Comparison of ENCODE assay signal across 8 cellular contexts in the genomic region with DNA sequence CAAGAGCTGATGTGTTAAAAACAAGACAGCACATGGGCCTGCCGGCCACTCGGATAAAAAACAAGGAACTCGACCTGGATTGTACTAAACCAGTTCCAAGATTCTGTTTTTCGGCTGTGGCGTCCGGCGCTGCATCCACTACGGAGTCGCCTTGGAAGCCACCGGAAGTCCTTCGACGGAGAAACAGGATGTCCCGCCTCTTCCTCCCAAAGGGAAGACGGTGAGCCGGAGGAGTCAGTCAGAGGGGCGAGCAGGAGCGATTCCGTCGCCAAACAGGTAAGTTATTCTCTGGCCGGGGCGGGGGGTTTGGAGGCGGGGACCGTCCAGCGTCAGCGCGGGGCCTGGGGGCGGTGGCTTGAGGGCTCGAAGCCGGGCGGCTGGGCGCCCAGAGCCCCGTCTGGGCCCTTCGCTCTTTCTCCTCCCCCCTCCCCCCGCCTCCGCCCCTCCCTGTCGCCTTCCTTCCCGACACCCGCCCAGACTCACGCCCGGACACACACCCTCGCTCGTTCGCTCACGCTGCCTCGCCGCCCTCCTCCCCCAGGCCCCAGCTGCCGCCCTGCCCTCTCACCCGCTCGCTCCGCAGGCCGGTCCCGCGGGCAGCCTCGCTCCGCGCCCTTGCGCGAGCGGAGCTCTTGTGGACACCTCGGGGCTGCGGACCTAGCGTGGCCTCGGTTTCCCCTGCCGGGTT. TPM values are rescaled to one million over a fixed set of nuclear protein-coding genes. Genes with fewer than 3 reads are reported as not detected.
A peak's percentile ranks its signal among the peaks of the same experiment; 100 is the strongest.
DNase-seq lines count a peak whose midpoint lies in the region; ATAC-seq and TF ChIP-seq lines count a peak whose summit lies in the region.

A gene with protein sequence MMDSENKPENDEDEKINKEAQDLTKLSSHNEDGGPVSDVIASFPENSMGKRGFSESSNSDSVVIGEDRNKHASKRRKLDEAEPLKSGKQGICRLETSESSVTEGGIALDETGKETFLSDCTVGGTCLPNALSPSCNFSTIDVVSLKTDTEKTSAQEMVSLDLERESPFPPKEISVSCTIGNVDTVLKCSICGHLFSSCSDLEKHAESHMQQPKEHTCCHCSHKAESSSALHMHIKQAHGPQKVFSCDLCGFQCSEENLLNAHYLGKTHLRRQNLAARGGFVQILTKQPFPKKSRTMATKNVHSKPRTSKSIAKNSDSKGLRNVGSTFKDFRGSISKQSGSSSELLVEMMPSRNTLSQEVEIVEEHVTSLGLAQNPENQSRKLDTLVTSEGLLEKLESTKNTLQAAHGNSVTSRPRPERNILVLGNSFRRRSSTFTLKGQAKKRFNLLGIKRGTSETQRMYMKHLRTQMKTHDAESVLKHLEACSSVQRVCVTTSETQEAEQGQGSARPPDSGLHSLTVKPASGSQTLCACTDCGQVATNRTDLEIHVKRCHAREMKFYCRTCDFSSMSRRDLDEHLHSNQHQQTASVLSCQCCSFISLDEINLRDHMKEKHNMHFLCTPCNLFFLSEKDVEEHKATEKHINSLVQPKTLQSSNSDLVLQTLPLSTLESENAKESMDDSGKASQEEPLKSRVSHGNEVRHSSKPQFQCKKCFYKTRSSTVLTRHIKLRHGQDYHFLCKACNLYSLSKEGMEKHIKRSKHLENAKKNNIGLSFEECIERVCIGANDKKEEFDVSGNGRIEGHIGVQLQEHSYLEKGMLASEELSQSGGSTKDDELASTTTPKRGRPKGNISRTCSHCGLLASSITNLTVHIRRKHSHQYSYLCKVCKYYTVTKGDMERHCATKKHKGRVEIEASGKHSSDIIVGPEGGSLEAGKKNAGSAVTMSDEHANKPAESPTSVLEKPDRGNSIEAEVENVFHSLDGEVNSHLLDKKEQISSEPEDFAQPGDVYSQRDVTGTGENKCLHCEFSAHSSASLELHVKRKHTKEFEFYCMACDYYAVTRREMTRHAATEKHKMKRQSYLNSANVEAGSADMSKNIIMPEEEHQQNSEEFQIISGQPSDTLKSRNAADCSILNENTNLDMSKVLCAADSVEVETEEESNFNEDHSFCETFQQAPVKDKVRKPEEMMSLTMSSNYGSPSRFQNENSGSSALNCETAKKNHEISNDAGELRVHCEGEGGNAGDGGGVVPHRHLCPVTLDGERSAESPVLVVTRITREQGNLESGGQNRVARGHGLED (N-terminal part only) (plus strand): TSS at position 209 of the 688 bp plus-strand sequence. CDS start 33,150 bp downstream, outside the sequence.

- H3K36me3 ChIP-seq in adipocyte (ENCODE audit: control insufficient read depth, insufficient read depth, low read length, severe bottlenecking) (peaks cover 11% of the 10 kb centered on the region), heart right ventricle (peaks cover 0 to 21% (median 7%) of the 10 kb centered on the region in 9 donors), upper lobe of right lung (no peaks in the 10 kb centered on the region)

- H3K9me3 ChIP-seq in adipocyte (ENCODE audit: control insufficient read depth, low read length), result no peaks in the 10 kb centered on the region
- H3K9me3 ChIP-seq in heart right ventricle, result no peaks in the 10 kb centered on the region
- no peaks in the 10 kb centered on the region for H3K9me3 ChIP-seq in upper lobe of right lung

- H3K27ac ChIP-seq in heart right ventricle, result peak within 1 kb of the TSS; percentile 96 to 100 (median 99)
- H3K27ac ChIP-seq in upper lobe of right lung, result peak within 1 kb of the TSS; percentile 100

- ATAC-seq in HG02852 (IDR thresholded peaks at IDR 0.05; ENCODE audit: unreplicated experiment) (peak; percentile 73), heart right ventricle (peak; percentile 90 to 96 (median 93)), upper lobe of right lung (peak; percentile 95)

- peak within 1 kb of the TSS; percentile 96 for H3K9ac ChIP-seq in adipocyte (ENCODE audit: low read length)

- in situ Hi-C loops in GM13976 (cut with MboI; ENCODE audit: low sequenced_read_pairs, unreplicated experiment), result no loop called here

- intact Hi-C loops in heart right ventricle (cut with DNase I) (loop anchor here in 2 of 10 donors (5.0 kb wide), 1 partner anchor 101 kb away; a partner anchor contains a TSS), posterior cingulate gyrus (cut with DNase I) (no loop called here), upper lobe of right lung (cut with DNase I) (no loop called here)

- 1% methylated on average over 63 to 64 of the region's 64 CpGs for WGBS in heart right ventricle, 2 donors

- H3K4me1 ChIP-seq in adipocyte (ENCODE audit: control insufficient read depth, insufficient read depth, low read length) (peaks cover 26% of the 10 kb centered on the region), heart right ventricle (peaks cover 0 to 46% (median 37%) of the 10 kb centered on the region in 9 donors), upper lobe of right lung (peaks cover 35% of the 10 kb centered on the region)

- H3K27me3 ChIP-seq in adipocyte (replicated peaks; ENCODE audit: control insufficient read depth, insufficient read depth, low read length), result no peaks in the 10 kb centered on the region
- H3K27me3 ChIP-seq in heart right ventricle, result no peaks in the 10 kb centered on the region
- H3K27me3 ChIP-seq in upper lobe of right lung, result no peaks in the 10 kb centered on the region

- peak within 1 kb of the TSS; percentile 99 for H3K4me3 ChIP-seq in adipocyte (ENCODE audit: low read length)
- H3K4me3 ChIP-seq in heart right ventricle, result peak within 1 kb of the TSS; percentile 53 to 98 (median 94)
- peak within 1 kb of the TSS; percentile 73 for H3K4me3 ChIP-seq in upper lobe of right lung

- DNase-seq in GM13976 (ENCODE audit: low spot score), result peak; percentile 90
- peak; percentile 57 for DNase-seq in NCI-H1436 treated with DMSO at 0.1 percent for 48 hours (lab: John Stamatoyannopoulos, UW)
- DNase-seq in T follicular helper cell (ENCODE audit: low read depth), result peak; percentile 78
- DNase-seq in adipocyte (ENCODE audit: low read depth), result peak; percentile 94
- peak; percentile 85 to 93 for DNase-seq in heart right ventricle
- peak; percentile 79 to 97 (median 88) for DNase-seq in posterior cingulate gyrus
- DNase-seq in upper lobe of right lung, result peak; percentile 95

- TF ChIP-seq CTCF in GM13976 (IDR thresholded peaks at IDR 0.05; ENCODE audit: borderline replicate concordance, control extremely low read depth, extremely low read depth, insufficient read depth, missing control alignments), result no peak
- TF ChIP-seq CTCF in heart right ventricle (IDR thresholded peaks at IDR 0.05), result no peak
- no peak for TF ChIP-seq CTCF in upper lobe of right lung (IDR thresholded peaks at IDR 0.05)

RNA-seq across cellular contexts. Expression of the gene that starts here (rescaled TPM):
- total RNA-seq in heart right ventricle (10 to 100 TPM in 9 of 10 donors, 1 to 10 TPM in 1; 8.7 to 14.9 (median 12.9) TPM), upper lobe of right lung (18.4 TPM)
- 1 to 10 TPM; 2.5 to 4.1 TPM for polyA plus RNA-seq in heart right ventricle

Comparison
In these comparisons a context has a peak if more than half of its experiments do, and no peak if none do; other contexts are left out.
1. Peak in every context shown above with its lines: DNase-seq, ATAC-seq, H3K4me3 ChIP-seq and H3K27ac ChIP-seq.